Comparison of ENCODE assay signal across 8 cellular contexts in genomic region chr17:57995076-57995956, GRCh38. TPM values are rescaled to one million over a fixed set of nuclear protein-coding genes. Genes with fewer than 3 reads are reported as not detected.
A peak's percentile ranks its signal among the peaks of the same experiment; 100 is the strongest.
DNase-seq lines count a peak whose midpoint lies in the region; TF ChIP-seq lines count a peak whose summit lies in the region.

No MANE protein-coding gene starts in this region.

- H3K9me3 ChIP-seq in BLaER1 treated with 17β-estradiol and CSF1 and Interleukin-3, amounts not matched to agents 10 nM and 100 nM (replicated peaks in 1 of 11), result no peaks in the 10 kb centered on the region
- H3K9me3 ChIP-seq in osteoblast (ENCODE audit: low read depth, low read length) (no peaks in the 10 kb centered on the region), vagina (no peaks in the 10 kb centered on the region)

- TF ChIP-seq CTCF in osteoblast (IDR thresholded peaks at IDR 0.05; ENCODE audit: extremely low read depth, low read depth, low read length) (peak; percentile 77), vagina (IDR thresholded peaks at IDR 0.05) (peak; percentile 43 to 76 (median 48))

- peaks cover 22 to 70% (median 53%) of the 10 kb centered on the region in 11 experiments; a peak in 21 of 22 replicates for H4K20me1 ChIP-seq in BLaER1 treated with 17β-estradiol and CSF1 and Interleukin-3, amounts not matched to agents 10 nM and 100 nM
- peaks cover 10% of the 10 kb centered on the region for H4K20me1 ChIP-seq in osteoblast (ENCODE audit: insufficient read depth, low read length)

- peak overlapping the region; percentile 48 to 81 (median 71); a peak in 20 of 22 replicates for H3K4me2 ChIP-seq in BLaER1 treated with 17β-estradiol and CSF1 and Interleukin-3, amounts not matched to agents 10 nM and 100 nM
- H3K4me2 ChIP-seq in osteoblast (ENCODE audit: insufficient read depth, low read length), result no peak overlapping the region

- H3K79me2 ChIP-seq in osteoblast (ENCODE audit: insufficient read depth, low read length), result peaks cover 6% of the 10 kb centered on the region

- H3K9ac ChIP-seq in BLaER1 treated with 17β-estradiol and CSF1 and Interleukin-3, amounts not matched to agents 10 nM and 100 nM, result peak overlapping the region in 8 of 11 experiments; percentile 7 to 66 (median 26); a peak in 8 of 22 replicates

- peak; percentile 38 for DNase-seq in GM19238 (ENCODE audit: insufficient read length, low spot score)
- DNase-seq in LHCN-M2 (ENCODE audit: low read depth), result peak; percentile 84
- peak; percentile 83 for DNase-seq in RKO (ENCODE audit: low spot score)
- DNase-seq in activated gamma-delta T cell treated with anti-CD3 and anti-CD28 coated beads, Interleukin-2, amount 50 U/mL, for 16 hours (ENCODE audit: low read depth), result peak; percentile 19
- DNase-seq in foreskin melanocyte, result peak; percentile 70
- peak; percentile 91 for DNase-seq in osteoblast (ENCODE audit: insufficient read length, low spot score, missing footprints)
- no peak for DNase-seq in vagina (ENCODE audit: extremely low spot score in 2 of 2)

- intact Hi-C loops in vagina (cut with DNase I), result no loop called here

- TF ChIP-seq POLR2A in vagina (IDR thresholded peaks at IDR 0.05), result no peak

- no peak overlapping the region for H2AFZ ChIP-seq in osteoblast (ENCODE audit: low read length)

- peak overlapping the region in 7 of 11 experiments; percentile 58 to 80 (median 67); a peak in 12 of 22 replicates for H3K27ac ChIP-seq in BLaER1 treated with 17β-estradiol and CSF1 and Interleukin-3, amounts not matched to agents 10 nM and 100 nM
- H3K27ac ChIP-seq in osteoblast (ENCODE audit: low read depth, low read length) (peak overlapping the region; percentile 4), vagina (peak overlapping the region; percentile 50)

- H3K4me3 ChIP-seq in BLaER1 treated with 17β-estradiol and CSF1 and Interleukin-3, amounts not matched to agents 10 nM and 100 nM, result no peak overlapping the region
- H3K4me3 ChIP-seq in osteoblast (ENCODE audit: insufficient read depth, low read length) (no peak overlapping the region), vagina (no peak overlapping the region)

- H3K4me1 ChIP-seq in BLaER1 treated with 17β-estradiol and CSF1 and Interleukin-3, amounts not matched to agents 10 nM and 100 nM, result peaks cover 41 to 78% (median 60%) of the 10 kb centered on the region in 10 experiments
- H3K4me1 ChIP-seq in osteoblast (ENCODE audit: insufficient read depth, low read length), result peaks cover 4% of the 10 kb centered on the region
- peaks cover 20% of the 10 kb centered on the region for H3K4me1 ChIP-seq in vagina

- peaks cover 18 to 41% (median 32%) of the 10 kb centered on the region in 11 experiments for H3K36me3 ChIP-seq in BLaER1 treated with 17β-estradiol and CSF1 and Interleukin-3, amounts not matched to agents 10 nM and 100 nM
- H3K36me3 ChIP-seq in osteoblast (ENCODE audit: insufficient read depth, low read length) (peaks cover 38% of the 10 kb centered on the region), vagina (peaks cover 0 to 5% of the 10 kb centered on the region in 2 donors)

- H3K27me3 ChIP-seq in BLaER1 treated with 17β-estradiol and CSF1 and Interleukin-3, amounts not matched to agents 10 nM and 100 nM, result no peaks in the 10 kb centered on the region
- no peaks in the 10 kb centered on the region for H3K27me3 ChIP-seq in osteoblast (ENCODE audit: insufficient read depth, low read length)
- H3K27me3 ChIP-seq in vagina, result no peaks in the 10 kb centered on the region

RNA-seq across cellular contexts. Expression of gene VEZF1, which starts 7.3 kb away (rescaled TPM):
- total RNA-seq in LHCN-M2 (2014; rRNA removed) (60.3 and 65.2 TPM in 2 replicates), osteoblast (51.9 and 58.6 TPM in 2 replicates), vagina (86.2 TPM)
- polyA plus RNA-seq in LHCN-M2 (2012), result 23.7 TPM

RNA-seq across cellular contexts. Expression of gene SRSF1, which starts 11.7 kb away (rescaled TPM):
- 373 and 386 TPM in 2 replicates for total RNA-seq in LHCN-M2 (2014; rRNA removed)
- 153 TPM for polyA plus RNA-seq in LHCN-M2 (2012)
- total RNA-seq in osteoblast, result 214 and 247 TPM in 2 replicates
- total RNA-seq in vagina, result 155 TPM

RNA-seq across cellular contexts. Expression of gene CUEDC1, which starts 40.1 kb away (rescaled TPM):
- total RNA-seq in LHCN-M2 (2014; rRNA removed) (22.9 and 29.6 TPM in 2 replicates), osteoblast (21.0 and 22.4 TPM in 2 replicates), vagina (28.7 TPM)
- polyA plus RNA-seq in LHCN-M2 (2012), result 56.4 TPM

Comparison
In these comparisons a context has a peak if more than half of its experiments do, and no peak if none do; other contexts are left out.
1. H3K27ac ChIP-seq: peak in every context shown above with its lines; median percentile 67 in BLaER1 treated with 17β-estradiol and CSF1 and Interleukin-3, amounts not matched to agents 10 nM and 100 nM; 50 in vagina; 4 in osteoblast.
2. DNase-seq: peak in GM19238 (single experiment), LHCN-M2 (single experiment), RKO (single experiment), activated gamma-delta T cell treated with anti-CD3 and anti-CD28 coated beads, Interleukin-2, amount 50 U/mL, for 16 hours (single experiment), foreskin melanocyte (single experiment) and osteoblast (single experiment); none in vagina (0 of 2).